Comparison of ENCODE assay signal across 29 cellular contexts in genomic region chr10:38003588-38003987, GRCh38.
"Had no signal": no experiment of that assay in that cellular context is flagged by ENCODE, and none has a peak within 500 bp of the region (broad histone marks: within the 10 kb centered on the region; RNA-seq: fewer than 3 reads in every experiment).

No MANE protein-coding gene starts in this region.

- H3K27me3 ChIP-seq: neural progenitor cell, ovary, right lobe of liver, sigmoid colon, suprapubic skin, testis, tibial artery, transverse colon, upper lobe of right lung, vagina had no signal

- H3K4me2 ChIP-seq: neural progenitor cell had no signal

- H3K9me3 Mint-ChIP-seq: natural killer cell; neural progenitor cell; stimulated activated effector memory CD8-positive, alpha-beta T cell treated with anti-CD3 and anti-CD28 coated beads, Interleukin-12 subunit alpha, Interleukin-12 subunit beta, amount 100 ng/mL, for 72 hours; stimulated activated naive CD8-positive, alpha-beta T cell treated with anti-CD3 and anti-CD28 coated beads, Interleukin-15, Interleukin-2, amounts not matched to agents 100 ng/mL and 50 ng/mL, for 24 hours; type B pancreatic cell had no signal

- DNase-seq: natural killer cell; occipital lobe; ovary; posterior cingulate gyrus; psoas muscle; right cardiac atrium; right lobe of liver; sigmoid colon; small intestine; stimulated activated CD4-positive, alpha-beta T cell treated with anti-CD3 and anti-CD28 coated beads, Interleukin-15, amount 100 ng/mL, for 24 hours; stimulated activated CD4-positive, alpha-beta T cell treated with anti-CD3 and anti-CD28 coated beads, Interleukin-2, amount 100 ng/mL, for 24 hours; stimulated activated CD4-positive, alpha-beta T cell treated with anti-CD3 and anti-CD28 coated beads, Interleukin-2, amount 100 ng/mL, for 48 hours; stimulated activated CD4-positive, alpha-beta T cell treated with anti-CD3 and anti-CD28 coated beads, Interleukin-4, amount 100 ng/mL, for 24 hours; stimulated activated naive B cell treated with anti-CD40 and anti-IgM and Interleukin-4, amounts not matched to agents 10 μg/mL and 1 μg/mL and 100 μg/mL, for 72 hours; stimulated activated naive CD4-positive, alpha-beta T cell treated with Interleukin-2 at 50 U/mL for 16 hours; substantia nigra; testis; tibial artery; transverse colon; upper lobe of right lung had no signal

- ATAC-seq: natural killer cell; psoas muscle; right cardiac atrium; right lobe of liver; stimulated activated effector memory CD8-positive, alpha-beta T cell treated with anti-CD3 and anti-CD28 coated beads, Interleukin-12 subunit alpha, Interleukin-12 subunit beta, amount 100 ng/mL, for 72 hours; stimulated activated naive B cell treated with anti-CD40 and anti-IgM and Interleukin-4, amounts not matched to agents 10 μg/mL and 1 μg/mL and 100 μg/mL, for 72 hours; upper lobe of right lung had no signal

- FAIRE-seq: small intestine had no signal

- H3K27ac Mint-ChIP-seq: natural killer cell; nephron; neural progenitor cell; progenitor cell of endocrine pancreas; stimulated activated effector memory CD8-positive, alpha-beta T cell treated with anti-CD3 and anti-CD28 coated beads, Interleukin-12 subunit alpha, Interleukin-12 subunit beta, amount 100 ng/mL, for 72 hours; stimulated activated naive B cell treated with anti-CD40 and anti-IgM and Interleukin-4, amounts not matched to agents 10 μg/mL and 1 μg/mL and 100 μg/mL, for 72 hours; stimulated activated naive CD8-positive, alpha-beta T cell treated with anti-CD3 and anti-CD28 coated beads, Interleukin-15, Interleukin-2, amounts not matched to agents 100 ng/mL and 50 ng/mL, for 24 hours; type B pancreatic cell had no signal

- H3K79me2 ChIP-seq: parathyroid adenoma had no signal

- H3K27me3 Mint-ChIP-seq: progenitor cell of endocrine pancreas; stimulated activated naive B cell treated with anti-CD40 and anti-IgM and Interleukin-4, amounts not matched to agents 10 μg/mL and 1 μg/mL and 100 μg/mL, for 72 hours; stimulated activated naive CD8-positive, alpha-beta T cell treated with anti-CD3 and anti-CD28 coated beads, Interleukin-15, Interleukin-2, amounts not matched to agents 100 ng/mL and 50 ng/mL, for 24 hours; type B pancreatic cell had no signal

- H3K27ac ChIP-seq: neural progenitor cell, ovary, parathyroid adenoma, psoas muscle, right lobe of liver, sigmoid colon, suprapubic skin, testis, tibial artery, transverse colon, upper lobe of right lung, vagina had no signal

- H3K4me3 Mint-ChIP-seq: natural killer cell; nephron; neural progenitor cell; stimulated activated effector memory CD8-positive, alpha-beta T cell treated with anti-CD3 and anti-CD28 coated beads, Interleukin-12 subunit alpha, Interleukin-12 subunit beta, amount 100 ng/mL, for 72 hours; stimulated activated naive B cell treated with anti-CD40 and anti-IgM and Interleukin-4, amounts not matched to agents 10 μg/mL and 1 μg/mL and 100 μg/mL, for 72 hours; stimulated activated naive CD8-positive, alpha-beta T cell treated with anti-CD3 and anti-CD28 coated beads, Interleukin-15, Interleukin-2, amounts not matched to agents 100 ng/mL and 50 ng/mL, for 24 hours; type B pancreatic cell had no signal

- H3K4me1 Mint-ChIP-seq: natural killer cell; nephron; neural progenitor cell; stimulated activated effector memory CD8-positive, alpha-beta T cell treated with anti-CD3 and anti-CD28 coated beads, Interleukin-12 subunit alpha, Interleukin-12 subunit beta, amount 100 ng/mL, for 72 hours; stimulated activated naive B cell treated with anti-CD40 and anti-IgM and Interleukin-4, amounts not matched to agents 10 μg/mL and 1 μg/mL and 100 μg/mL, for 72 hours had no signal

- H3K36me3 ChIP-seq: neural progenitor cell, ovary, right lobe of liver, sigmoid colon, suprapubic skin, tibial artery, transverse colon, upper lobe of right lung, vagina had no signal

- H3K4me1 ChIP-seq: neural progenitor cell, parathyroid adenoma, psoas muscle, right lobe of liver, sigmoid colon, suprapubic skin, testis, tibial artery, transverse colon, upper lobe of right lung, vagina had no signal

- H3K4me3 ChIP-seq: neural progenitor cell, ovary, psoas muscle, right lobe of liver, sigmoid colon, suprapubic skin, testis, tibial artery, transverse colon, upper lobe of right lung, vagina had no signal

- H3K9me3 ChIP-seq: ovary, psoas muscle, right lobe of liver, sigmoid colon, suprapubic skin, testis, tibial artery, transverse colon, upper lobe of right lung, vagina had no signal

- H3K9ac ChIP-seq: neural progenitor cell, parathyroid adenoma had no signal

- H2AFZ ChIP-seq: neural progenitor cell, parathyroid adenoma had no signal

- H3K36me3 Mint-ChIP-seq: natural killer cell; neural progenitor cell; stimulated activated effector memory CD8-positive, alpha-beta T cell treated with anti-CD3 and anti-CD28 coated beads, Interleukin-12 subunit alpha, Interleukin-12 subunit beta, amount 100 ng/mL, for 72 hours; stimulated activated naive B cell treated with anti-CD40 and anti-IgM and Interleukin-4, amounts not matched to agents 10 μg/mL and 1 μg/mL and 100 μg/mL, for 72 hours; type B pancreatic cell had no signal
